In genomic region chr11:9574556-9574805, GRCh38 we compare ENCODE assay signal across 8 cellular contexts. TPM values are rescaled to one million over a fixed set of nuclear protein-coding genes. Genes with fewer than 3 reads are reported as not detected.
DNase-seq lines count a peak whose midpoint lies in the region; ATAC-seq, FAIRE-seq and TF ChIP-seq lines count a peak whose summit lies in the region.

No MANE protein-coding gene starts in this region.

- peak; percentile 45 for DNase-seq in GM06990 (ENCODE audit: extremely low read depth, insufficient read length)
- no peak for DNase-seq in RWPE1 (ENCODE audit: low spot score)
- no peak for DNase-seq in naive thymus-derived CD4-positive, alpha-beta T cell
- DNase-seq in GM19240 (ENCODE audit: insufficient read length, low spot score) = no peak
- no peak for DNase-seq in SK-N-DZ (ENCODE audit: low spot score)
- DNase-seq in stimulated activated CD4-positive, alpha-beta T cell treated with anti-CD3 and anti-CD28 coated beads, Interleukin-15, amount 100 ng/mL, for 24 hours = no peak
- no peak for DNase-seq in GM19239 (ENCODE audit: insufficient read length, low spot score)

- H3K9me3 Mint-ChIP-seq in naive thymus-derived CD4-positive, alpha-beta T cell = no peaks in the 10 kb centered on the region

- CTCF ChIA-PET in RWPE1 (lab: Yijun Ruan, JAX) = no interaction called here
- CTCF ChIA-PET in naive thymus-derived CD4-positive, alpha-beta T cell (lab: Charles Lee) = interaction anchor here (0.5 to 1.0 kb wide), 2 partner anchors 27 to 732 kb away, joined by 3 to 5 read pairs; no protein-coding TSS in a partner anchor

- TF ChIP-seq CTCF in GM06990 (IDR thresholded peaks at IDR 0.05; ENCODE audit: insufficient read depth, low read length, poor library complexity, severe bottlenecking) (no peak), RWPE1 (conservative IDR thresholded peaks at IDR 0.05; ENCODE audit: low read depth) (no peak)

- no peak for FAIRE-seq in GM19239 (lab: Jason Lieb, UNC)

- peak overlapping the region; percentile 74 to 94 (median 82) for H3K4me3 Mint-ChIP-seq in naive thymus-derived CD4-positive, alpha-beta T cell

- peaks cover 0 to 27% (median 0%) of the 10 kb centered on the region in 5 donors for H3K36me3 Mint-ChIP-seq in naive thymus-derived CD4-positive, alpha-beta T cell

- WGBS in ectodermal cell, 2 experiments = 0% methylated on average over 22 of the region's 22 CpGs

- H3K27me3 ChIP-seq in GM06990 (replicated peaks; ENCODE audit: control insufficient read depth, insufficient read depth, low read length) (no peaks in the 10 kb centered on the region), ectodermal cell (ENCODE audit: control insufficient read depth, insufficient read depth, low read length, poor library complexity, severe bottlenecking) (peaks cover 14% of the 10 kb centered on the region)
- peaks cover 0 to 3% of the 10 kb centered on the region in 2 donors for H3K27me3 ChIP-seq in naive thymus-derived CD4-positive, alpha-beta T cell (ENCODE audit: control insufficient read depth in 2 of 2, insufficient read depth in 2 of 2, low read length in 2 of 2)

- POLR2A ChIA-PET in RWPE1 (lab: Yijun Ruan, JAX; ENCODE audit: low non-redundant PET) = no interaction called here
- POLR2A ChIA-PET in naive thymus-derived CD4-positive, alpha-beta T cell (lab: Charles Lee) = interaction anchor here (0.9 kb wide), 1 partner anchor 365 kb away, joined by 3 read pairs; no protein-coding TSS in a partner anchor

- peaks cover 11% of the 10 kb centered on the region for H3K4me1 ChIP-seq in ectodermal cell (ENCODE audit: control insufficient read depth, insufficient read depth, low read length)
- peaks cover 9 to 11% of the 10 kb centered on the region in 2 donors for H3K4me1 ChIP-seq in naive thymus-derived CD4-positive, alpha-beta T cell (ENCODE audit: control insufficient read depth in 2 of 2, insufficient read depth in 2 of 2, low read length in 2 of 2)

- peak overlapping the region in 3 of 9 donors; percentile 15 to 91 (median 56) for H3K27ac Mint-ChIP-seq in naive thymus-derived CD4-positive, alpha-beta T cell

- H3K4me1 Mint-ChIP-seq in naive thymus-derived CD4-positive, alpha-beta T cell = peaks cover 0 to 43% (median 14%) of the 10 kb centered on the region in 7 donors

- peaks cover 3 to 22% (median 11%) of the 10 kb centered on the region in 5 donors for H3K27me3 Mint-ChIP-seq in naive thymus-derived CD4-positive, alpha-beta T cell

- H3K36me3 ChIP-seq in GM06990 (ENCODE audit: control insufficient read depth, insufficient read depth, low read length) (no peaks in the 10 kb centered on the region), ectodermal cell (ENCODE audit: control insufficient read depth, insufficient read depth, low read length) (peaks cover 15% of the 10 kb centered on the region)
- no peaks in the 10 kb centered on the region for H3K36me3 ChIP-seq in naive thymus-derived CD4-positive, alpha-beta T cell (ENCODE audit: control insufficient read depth in 2 of 3, insufficient read depth in 3 of 3, low read length in 3 of 3)

- intact Hi-C loops in naive thymus-derived CD4-positive, alpha-beta T cell (cut with micrococcal nuclease) = loop anchor here (2.0 to 10.0 kb wide), 6 partner anchors 40 to 1280 kb away; partner anchors contain the start of genes ADM (in 1 of the 2), RNF141 (in 1 of the 2), RPL27A (in 1 of the 2) and TMEM9B (in 1 of the 2)

- H3K9me3 ChIP-seq in ectodermal cell (ENCODE audit: control insufficient read depth, low read length) = no peaks in the 10 kb centered on the region
- no peaks in the 10 kb centered on the region for H3K9me3 ChIP-seq in naive thymus-derived CD4-positive, alpha-beta T cell (ENCODE audit: control insufficient read depth in 2 of 3, low read length in 3 of 3)

- H3K27ac ChIP-seq in RWPE1 = peak overlapping the region; percentile 97
- peak overlapping the region; percentile 48 for H3K27ac ChIP-seq in ectodermal cell (ENCODE audit: insufficient read depth, low read depth, low read length, poor library complexity, severe bottlenecking)
- peak overlapping the region; percentile 38 for H3K27ac ChIP-seq in naive thymus-derived CD4-positive, alpha-beta T cell (ENCODE audit: low read depth, low read length)

- H3K4me3 ChIP-seq in GM06990 (replicated peaks; ENCODE audit: low read depth, low read length) (peak overlapping the region; percentile 87), ectodermal cell (ENCODE audit: insufficient read depth, low read depth, low read length) (peak overlapping the region; percentile 88)
- peak overlapping the region; percentile 61 for H3K4me3 ChIP-seq in naive thymus-derived CD4-positive, alpha-beta T cell (ENCODE audit: low read length)

- ATAC-seq in naive thymus-derived CD4-positive, alpha-beta T cell = no peak

RNA-seq across cellular contexts. Expression of gene WEE1, which starts 1.0 kb away (rescaled TPM):
- polyA plus RNA-seq in ectodermal cell (2013, experiment 1 of 4) = 67.9 TPM
- polyA plus RNA-seq in ectodermal cell (2013, experiment 2 of 4) = 75.9 TPM
- 46.9 TPM for polyA plus RNA-seq in ectodermal cell (2013, experiment 3 of 4)
- 48.0 TPM for polyA plus RNA-seq in ectodermal cell (2013, experiment 4 of 4)
- 10 to 100 TPM in 1 of 5 experiments, 1 to 10 TPM in 3, under 1 TPM in 1; 0.43 to 47.6 (median 1.9) TPM for total RNA-seq in naive thymus-derived CD4-positive, alpha-beta T cell
- polyA plus RNA-seq in naive thymus-derived CD4-positive, alpha-beta T cell = under 1 TPM; 0.43 to 0.44 TPM
- polyA plus RNA-seq in SK-N-DZ (2014; cell fraction: cytosol; rRNA removed) = 86.8 and 89.8 TPM in 2 replicates
- polyA plus RNA-seq in SK-N-DZ (2014; cell fraction: nucleus; rRNA removed) = 122 and 157 TPM in 2 replicates

Comparison
In these comparisons a context has a peak if more than half of its experiments do, and no peak if none do; other contexts are left out.
1. H3K27ac ChIP-seq: peak in every context shown above with its lines; median percentile 97 in RWPE1; 48 in ectodermal cell; 38 in naive thymus-derived CD4-positive, alpha-beta T cell.